In the genomic region with DNA sequence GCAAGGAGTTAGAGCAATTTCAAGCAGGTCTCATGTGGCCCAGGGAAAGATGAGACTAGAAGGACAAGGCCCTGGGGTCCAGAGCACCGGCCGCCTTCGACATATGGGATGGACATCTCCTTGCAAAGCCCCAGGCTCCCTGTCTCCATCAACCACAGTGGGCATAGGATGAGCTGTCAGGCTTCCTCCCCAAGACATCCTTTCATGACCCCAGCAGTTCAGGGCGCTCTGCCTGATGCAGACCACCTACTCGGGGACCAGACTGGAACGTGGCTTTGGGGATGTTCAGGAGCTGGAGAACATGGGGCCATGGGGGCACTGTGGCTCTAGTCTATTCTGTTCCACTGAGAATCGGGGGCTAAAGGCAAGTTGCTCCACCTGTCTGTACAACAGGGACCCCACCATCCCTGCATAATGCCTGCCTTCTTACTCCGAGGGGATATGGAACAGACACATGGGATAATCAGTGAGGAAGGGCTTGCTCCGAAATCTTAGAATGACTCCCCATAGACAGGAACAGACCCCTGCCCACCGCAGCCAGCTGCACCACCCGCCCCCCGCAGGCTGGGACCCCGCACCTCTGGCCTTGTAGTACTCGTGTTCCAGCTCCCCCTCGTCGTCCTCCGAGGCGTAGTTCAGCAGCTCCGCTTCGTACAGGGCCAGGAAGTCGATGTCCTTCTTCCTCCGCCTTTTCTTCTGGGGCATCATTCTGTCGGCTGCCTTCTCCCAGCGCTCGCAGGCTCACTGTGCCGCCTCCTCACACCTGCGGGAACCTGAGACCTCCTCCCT, we compare ENCODE assay signal across 18 cellular contexts. TPM values are rescaled to one million over a fixed set of nuclear protein-coding genes. Genes with fewer than 3 reads are reported as not detected.
"Had no signal": no experiment of that assay in that cellular context is flagged by ENCODE, and none has a peak within 500 bp of the region (broad histone marks: within the 10 kb centered on the region; RNA-seq: fewer than 3 reads in every experiment).

No MANE protein-coding gene starts in this region.

- H3K27ac Mint-ChIP-seq: nephron had no signal

- H3K27me3 ChIP-seq: colonic mucosa, right lobe of liver, transverse colon had no signal

- ATAC-seq: left lobe of liver, psoas muscle, right lobe of liver had no signal

- H3K36me3 Mint-ChIP-seq: naive B cell had no signal

- H3K27ac ChIP-seq: colonic mucosa, hepatocyte, parathyroid adenoma, psoas muscle, right lobe of liver, stomach, thoracic aorta, transverse colon had no signal

- H3K9ac ChIP-seq: parathyroid adenoma had no signal

- H3K79me2 ChIP-seq: hepatocyte, parathyroid adenoma had no signal

- H3K9me3 Mint-ChIP-seq: naive B cell, nephron had no signal

- H3K4me1 Mint-ChIP-seq: naive B cell, nephron had no signal

- H2AFZ ChIP-seq: hepatocyte, parathyroid adenoma had no signal

- H3K9me3 ChIP-seq: colonic mucosa, psoas muscle, right lobe of liver, stomach, thoracic aorta, transverse colon had no signal

- H3K4me3 ChIP-seq: colonic mucosa, hepatocyte, psoas muscle, right lobe of liver, stomach, thoracic aorta, transverse colon had no signal

- H3K4me2 ChIP-seq: hepatocyte had no signal

- DNase-seq: colonic mucosa; erythroblast; midbrain; naive B cell; psoas muscle; retina; right lobe of liver; stimulated activated CD4-positive, alpha-beta T cell treated with anti-CD3 and anti-CD28 coated beads, Interleukin-12 subunit alpha, Interleukin-12 subunit beta, amount 100 ng/mL, for 4 hours; stimulated activated naive CD4-positive, alpha-beta T cell; stomach; substantia nigra; transverse colon had no signal

- H3K4me1 ChIP-seq: colonic mucosa, psoas muscle, right lobe of liver, stomach, transverse colon had no signal

- H3K36me3 ChIP-seq: colonic mucosa, right lobe of liver, stomach, thoracic aorta, transverse colon had no signal

- H3K4me3 Mint-ChIP-seq: naive B cell, nephron had no signal

RNA-seq across cellular contexts. Expression of a gene that starts 0.5 kb away (rescaled TPM):
- total RNA-seq: colonic mucosa, endothelial cell of umbilical vein, hepatocyte, left lobe of liver, right lobe of liver had no signal
- polyA plus RNA-seq: endothelial cell of umbilical vein, hepatocyte had no signal
